In genomic region chr19:1406818-1407661, GRCh38 we compare ENCODE assay signal across 8 cellular contexts. TPM values are rescaled to one million over a fixed set of nuclear protein-coding genes. Genes with fewer than 3 reads are reported as not detected.
DNase-seq lines count a peak whose midpoint lies in the region; ATAC-seq, FAIRE-seq and TF ChIP-seq lines count a peak whose summit lies in the region.

TSS of gene DAZAP1 (plus strand) at chr19:1407586. CDS start at chr19:1407774, 188 bp downstream.

- H3K4me1 ChIP-seq in left ventricle myocardium inferior, result peaks cover 58% of the 10 kb centered on the region
- H3K4me1 ChIP-seq in prostate gland (replicated peaks), result peaks cover 35% of the 10 kb centered on the region
- H3K4me1 ChIP-seq in urinary bladder (ENCODE audit: insufficient read depth), result peaks cover 2% of the 10 kb centered on the region

- under 1% methylated on average over 85 of the region's 103 CpGs for WGBS in prostate gland
- WGBS in urinary bladder, result under 1% methylated on average over 103 of the region's 103 CpGs

- ATAC-seq in HG02870 (IDR thresholded peaks at IDR 0.05; ENCODE audit: unreplicated experiment), result peak; percentile 79

- peak within 1 kb of the TSS; percentile 86 for H3K4me3 ChIP-seq in left ventricle myocardium inferior
- H3K4me3 ChIP-seq in prostate gland, result peak within 1 kb of the TSS; percentile 95 to 98
- peak within 1 kb of the TSS; percentile 97 for H3K4me3 ChIP-seq in urinary bladder (ENCODE audit: low read depth, low read length)

- H3K27me3 ChIP-seq in left ventricle myocardium inferior (ENCODE audit: low read depth), result peaks cover 7% of the 10 kb centered on the region
- H3K27me3 ChIP-seq in prostate gland (replicated peaks; ENCODE audit: insufficient read depth), result no peaks in the 10 kb centered on the region

- H3K27ac ChIP-seq in left ventricle myocardium inferior (replicated peaks) (peak within 1 kb of the TSS; percentile 96), prostate gland (peak within 1 kb of the TSS; percentile 95 to 96), urinary bladder (ENCODE audit: low read depth) (peak within 1 kb of the TSS; percentile 91)

- H3K36me3 ChIP-seq in left ventricle myocardium inferior, result no peaks in the 10 kb centered on the region
- H3K36me3 ChIP-seq in prostate gland, result no peaks in the 10 kb centered on the region
- H3K36me3 ChIP-seq in urinary bladder (ENCODE audit: insufficient read depth), result no peaks in the 10 kb centered on the region

- peak; percentile 97 for FAIRE-seq in GM12892 (lab: Jason Lieb, UNC)

- TF ChIP-seq CTCF in left ventricle myocardium inferior (IDR thresholded peaks at IDR 0.05; ENCODE audit: borderline replicate concordance), result peak; percentile 48
- peak in 3 of 4 experiments; percentile 44 to 50 (median 48) for TF ChIP-seq CTCF in prostate gland (IDR thresholded peaks at IDR 0.05)

- peak; percentile 95 for DNase-seq in GM12892 (ENCODE audit: insufficient read length)
- peak; percentile 63 for DNase-seq in NCI-H146 treated with DMSO at 0.1 percent for 48 hours (lab: John Stamatoyannopoulos, UW; ENCODE audit: unreplicated experiment)
- DNase-seq in amniotic stem cell (lab: John Stamatoyannopoulos, UW), result peak; percentile 98
- DNase-seq in left ventricle myocardium inferior, result peak; percentile 100
- DNase-seq in prostate gland (ENCODE audit: low spot score), result peak; percentile 99

- H3K9me3 ChIP-seq in left ventricle myocardium inferior (replicated peaks) (no peaks in the 10 kb centered on the region), prostate gland (no peaks in the 10 kb centered on the region)

- intact Hi-C loops in T-helper 1 cell treated with Interleukin-12 subunit alpha and Interleukin-12 subunit beta and Interleukin-4 antibody, amounts not matched to agents 30 ng/mL and 1 ng/mL, for 36 hours (cut with micrococcal nuclease), result loop anchor here (1.0 to 2.0 kb wide), 9 partner anchors 24 to 835 kb away; partner anchors contain the start of genes BSG, IZUMO4, MOB3A and NDUFS7
- intact Hi-C loops in left ventricle myocardium inferior (cut with micrococcal nuclease) (no loop called here), prostate gland (cut with DNase I) (loop anchor here (10.0 kb wide), 2 partner anchors 92 to 132 kb away; partner anchors contain the start of gene FAM174C)

- peak; percentile 67; the same call in 1 of the 2 replicates for TF ChIP-seq POLR2A in GM12892 (IDR thresholded peaks at IDR 0.05; ENCODE audit: low read depth, low read length)
- peak; percentile 54 for TF ChIP-seq POLR2A in prostate gland (IDR thresholded peaks at IDR 0.05)

RNA-seq across cellular contexts. Expression of gene DAZAP1, which starts in this region (rescaled TPM):
- polyA plus RNA-seq in GM12892 (2012; ENCODE audit: missing spikeins), result 74.9 TPM
- total RNA-seq in T-helper 1 cell treated with Interleukin-12 subunit alpha and Interleukin-12 subunit beta and Interleukin-4 antibody, amounts not matched to agents 30 ng/mL and 1 ng/mL, for 36 hours, result 211 and 223 TPM in 2 replicates
- 81.8 TPM for total RNA-seq in left ventricle myocardium inferior
- 10 to 100 TPM; 58.6 to 74.1 TPM for total RNA-seq in prostate gland
- total RNA-seq in urinary bladder, result 37.0 TPM
- 71.5 TPM for polyA plus RNA-seq in urinary bladder

Comparison
In these comparisons a context has a peak if more than half of its experiments do, and no peak if none do; other contexts are left out.
1. Peak in every context shown above with its lines: DNase-seq, ATAC-seq, H3K4me3 ChIP-seq and H3K27ac ChIP-seq.